13 cellular contexts compared by ENCODE assay signal in the genomic region with DNA sequence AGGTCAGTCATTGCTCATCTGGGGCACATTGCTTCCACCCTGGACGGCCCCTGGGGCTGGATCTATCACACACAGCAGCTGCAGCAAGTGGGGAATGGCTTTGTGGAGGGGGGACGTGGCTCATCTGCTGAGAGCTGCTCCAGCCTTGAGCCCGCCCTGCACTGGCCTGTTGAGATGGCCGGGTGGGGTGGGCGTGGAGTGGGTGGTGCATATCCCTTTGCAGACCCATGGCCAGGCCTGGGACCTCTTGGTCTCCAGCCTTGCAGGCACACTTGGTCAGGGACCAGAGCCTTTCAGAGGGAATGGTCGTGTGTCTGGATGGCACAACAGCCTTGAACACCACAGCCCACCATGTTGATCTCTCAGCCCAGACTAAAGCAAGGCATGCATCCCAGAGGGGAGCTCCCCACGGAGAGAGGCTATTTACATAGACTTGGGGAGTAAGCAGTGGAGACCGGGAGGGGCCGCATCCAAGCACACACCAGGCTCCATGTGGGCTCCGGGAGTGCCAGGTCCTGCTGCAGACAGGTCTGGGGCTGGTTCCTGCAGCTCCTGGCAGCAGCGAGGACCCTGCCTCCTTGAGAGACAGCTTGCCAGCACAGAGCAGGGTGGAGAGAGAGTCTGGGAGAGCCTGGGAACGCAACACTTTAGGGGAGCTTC.
"Had no signal": no experiment of that assay in that cellular context is flagged by ENCODE, and none has a peak within 500 bp of the region (broad histone marks: within the 10 kb centered on the region; RNA-seq: fewer than 3 reads in every experiment).

No MANE protein-coding gene starts in this region.

- ATAC-seq: left lobe of liver; stimulated activated naive CD8-positive, alpha-beta T cell treated with anti-CD3 and anti-CD28 coated beads, Interleukin-15, amount 100 ng/mL, for 72 hours; upper lobe of right lung had no signal

- H3K9me3 ChIP-seq: neutrophil, upper lobe of right lung had no signal

- H3K36me3 ChIP-seq: neutrophil, upper lobe of right lung had no signal

- FAIRE-seq: frontal cortex, keratinocyte had no signal

- H3K27me3 ChIP-seq: neutrophil, upper lobe of right lung had no signal

- DNase-seq: activated CD4-positive, alpha-beta T cell treated with anti-CD3 and anti-CD28 coated beads, Interleukin-2, amount 10 ng/mL, durations not matched to agents 7 days and 5 days; activated CD8-positive, alpha-beta memory T cell treated with anti-CD3 and anti-CD28 coated beads, Interleukin-2, amount 50 U/mL, for 48 hours; activated naive CD8-positive, alpha-beta T cell treated with anti-CD3 and anti-CD28 coated beads, Interleukin-2, amount 10 ng/mL, durations not matched to agents 7 days and 5 days; anterior cingulate cortex; head of caudate nucleus; naive B cell; stimulated activated CD4-positive, alpha-beta T cell treated with anti-CD3 and anti-CD28 coated beads, Interleukin-1b, Interleukin-23, amount 100 ng/mL, for 48 hours; stimulated activated naive CD8-positive, alpha-beta T cell treated with anti-CD3 and anti-CD28 coated beads, Interleukin-15, amount 100 ng/mL, for 72 hours; upper lobe of right lung had no signal

- H3K4me3 ChIP-seq: upper lobe of right lung had no signal

- H3K27ac ChIP-seq: neutrophil, upper lobe of right lung had no signal
